8 cellular contexts compared by ENCODE assay signal in the genomic region with DNA sequence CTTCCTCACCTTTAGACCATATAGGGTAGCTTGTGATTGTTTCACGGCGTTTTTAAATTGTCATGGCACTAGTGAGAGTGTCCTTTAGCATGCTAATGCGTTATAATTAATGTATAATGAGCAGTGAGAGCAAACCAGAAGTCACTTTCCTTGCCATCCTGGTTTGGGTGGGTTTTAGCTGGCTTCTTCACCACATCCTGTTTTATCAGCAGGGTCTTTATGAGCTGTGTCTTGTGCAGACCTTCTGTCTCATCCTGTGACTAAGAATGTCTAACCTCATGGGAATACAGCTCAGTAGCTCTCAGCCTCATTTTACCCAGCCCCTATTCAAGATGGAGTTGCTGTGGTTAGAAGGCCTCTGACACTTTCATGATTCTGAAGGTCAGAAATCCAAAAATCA.
"Had no signal": no experiment of that assay in that cellular context is flagged by ENCODE, and none has a peak within 500 bp of the region (broad histone marks: within the 10 kb centered on the region; RNA-seq: fewer than 3 reads in every experiment).

No MANE protein-coding gene starts in this region.

- ATAC-seq: GM23338 had no signal

- H3K27ac ChIP-seq: HL-60, KMS-11 had no signal

- H3K9ac ChIP-seq: KMS-11 had no signal

- H3K4me3 ChIP-seq: GM23338 had no signal

- H3K4me2 ChIP-seq: GM23338, KMS-11 had no signal

- DNase-seq: H9, HCEC 1CT, IMR-90, Karpas-422, KBM-7 had no signal
